In the genomic region with DNA sequence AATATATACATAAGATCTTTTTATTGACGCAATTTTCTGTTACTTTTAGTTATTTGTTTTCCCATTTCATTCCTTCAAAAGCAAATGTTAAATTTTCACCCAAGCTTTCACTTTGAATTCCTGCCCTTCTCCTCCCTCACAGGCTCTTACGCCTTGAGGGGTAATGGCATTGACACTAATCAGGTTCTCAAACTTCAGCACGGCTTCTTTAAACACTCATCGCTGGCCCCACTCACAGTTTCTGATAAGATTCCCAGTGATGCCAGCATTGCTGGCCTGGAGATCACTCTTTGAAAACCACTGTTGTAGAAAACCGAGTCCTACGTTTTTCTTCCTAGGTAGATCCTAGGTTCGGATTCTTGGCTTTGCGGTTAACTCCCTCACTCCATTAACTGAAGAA, we compare ENCODE assay signal across 24 cellular contexts.
"Had no signal": no experiment of that assay in that cellular context is flagged by ENCODE, and none has a peak within 500 bp of the region (broad histone marks: within the 10 kb centered on the region; RNA-seq: fewer than 3 reads in every experiment).

No MANE protein-coding gene starts in this region.

- DNase-seq: colonic mucosa; cortex of kidney; dermis blood vessel endothelial cell; dorsolateral prefrontal cortex; effector CD4-positive, alpha-beta T cell; effector CD8-positive, alpha-beta T cell; effector memory CD4-positive, alpha-beta T cell; effector memory CD8-positive, alpha-beta T cell; endodermal cell; erythroblast; esophagus squamous epithelium; foreskin fibroblast; foreskin keratinocyte; foreskin melanocyte; gastrocnemius medialis; glutamatergic neuron; head of caudate nucleus; heart left ventricle; heart right ventricle had no signal

- H3K4me1 ChIP-seq: colonic mucosa, esophagus squamous epithelium, foreskin keratinocyte, gastrocnemius medialis, gastroesophageal sphincter, heart left ventricle, heart right ventricle had no signal

- H3K27me3 ChIP-seq: colonic mucosa, esophagus squamous epithelium, foreskin keratinocyte, gastrocnemius medialis, gastroesophageal sphincter had no signal

- H3K36me3 ChIP-seq: colonic mucosa, esophagus squamous epithelium, gastrocnemius medialis, gastroesophageal sphincter, heart left ventricle, heart right ventricle had no signal

- H3K27ac ChIP-seq: colonic mucosa, coronary artery, dorsolateral prefrontal cortex, epithelial cell of prostate, esophagus squamous epithelium, foreskin keratinocyte, gastrocnemius medialis, gastroesophageal sphincter, heart left ventricle, heart right ventricle had no signal

- H3K4me3 Mint-ChIP-seq: dendritic cell treated with granulocyte-macrophage colony-stimulating factor and Interleukin-4, amounts not matched to agents 40 ng/mL and 50 ng/mL, for 4 days; effector memory CD8-positive, alpha-beta T cell; endodermal cell had no signal

- ATAC-seq: effector memory CD8-positive, alpha-beta T cell; esophagus mucosa; foreskin keratinocyte; gastrocnemius medialis; gastroesophageal sphincter; heart left ventricle; heart right ventricle had no signal

- H3K27me3 Mint-ChIP-seq: effector memory CD8-positive, alpha-beta T cell had no signal

- H3K9me3 Mint-ChIP-seq: dendritic cell treated with granulocyte-macrophage colony-stimulating factor and Interleukin-4, amounts not matched to agents 40 ng/mL and 50 ng/mL, for 4 days had no signal

- H3K27ac Mint-ChIP-seq: dendritic cell treated with granulocyte-macrophage colony-stimulating factor and Interleukin-4, amounts not matched to agents 40 ng/mL and 50 ng/mL, for 4 days; effector memory CD8-positive, alpha-beta T cell; endodermal cell had no signal

- H3K9me3 ChIP-seq: colonic mucosa, esophagus squamous epithelium, gastrocnemius medialis, gastroesophageal sphincter, heart left ventricle, heart right ventricle had no signal

- H3K4me3 ChIP-seq: colonic mucosa, coronary artery, dorsolateral prefrontal cortex, esophagus squamous epithelium, gastrocnemius medialis, gastroesophageal sphincter, heart left ventricle, heart right ventricle had no signal
